Comparison of ENCODE assay signal across 16 cellular contexts in genomic region chrX:66019310-66019652, GRCh38. TPM values are rescaled to one million over a fixed set of nuclear protein-coding genes. Genes with fewer than 3 reads are reported as not detected.
A peak's percentile ranks its signal among the peaks of the same experiment; 100 is the strongest.
DNase-seq lines count a peak whose midpoint lies in the region; ATAC-seq and TF ChIP-seq lines count a peak whose summit lies in the region.
"Had no signal": no experiment of that assay in that cellular context is flagged by ENCODE, and none has a peak within 500 bp of the region (broad histone marks: within the 10 kb centered on the region; RNA-seq: fewer than 3 reads in every experiment).

No MANE protein-coding gene starts in this region.

- intact Hi-C loops in Calu3 (cut with micrococcal nuclease; ENCODE audit: unreplicated experiment): no loop called here

- ATAC-seq in activated CD8-positive, alpha-beta T cell treated with anti-CD3 and anti-CD28 coated beads, Interleukin-2, amount 10 ng/mL, durations not matched to agents 7 days and 5 days: no peak
- ATAC-seq in naive B cell (ENCODE audit: low read depth in 2 of 2) (no peak), GM21737 (IDR thresholded peaks at IDR 0.05; ENCODE audit: unreplicated experiment) (no peak)
- ATAC-seq: CD8-positive, alpha-beta T cell had no signal

- H3K9ac ChIP-seq in BLaER1 treated with 17β-estradiol and CSF1 and Interleukin-3, amounts not matched to agents 10 nM and 100 nM: peak overlapping the region in 7 of 11 experiments; percentile 38 to 96 (median 91); a peak in 12 of 22 replicates
- H3K9ac ChIP-seq: KMS-11 had no signal

- H3K4me1 Mint-ChIP-seq in IgD-negative memory B cell (peaks cover 71 to 87% (median 74%) of the 10 kb centered on the region in 3 donors), naive B cell (peaks cover 59 to 95% (median 74%) of the 10 kb centered on the region in 3 donors), Calu3 (ENCODE audit: low read depth, unreplicated experiment) (no peaks in the 10 kb centered on the region), mesothelial cell of epicardium (peaks cover 4% of the 10 kb centered on the region)
- H3K4me1 Mint-ChIP-seq in activated CD8-positive, alpha-beta T cell treated with anti-CD3 and anti-CD28 coated beads, Interleukin-2, amount 10 ng/mL, durations not matched to agents 7 days and 5 days (ENCODE audit: low read depth): peaks cover 83% of the 10 kb centered on the region

- H3K4me3 Mint-ChIP-seq in IgD-negative memory B cell (peak overlapping the region in 3 of 4 donors; percentile 4 to 82 (median 70)), naive B cell (peak overlapping the region in 7 of 8 donors; percentile 74 to 97 (median 87)), Calu3 (ENCODE audit: low read depth, unreplicated experiment) (no peak overlapping the region), mesothelial cell of epicardium (no peak overlapping the region)
- no peak overlapping the region for H3K4me3 Mint-ChIP-seq in activated CD8-positive, alpha-beta T cell treated with anti-CD3 and anti-CD28 coated beads, Interleukin-2, amount 10 ng/mL, durations not matched to agents 7 days and 5 days
- H3K4me3 Mint-ChIP-seq: CD8-positive, alpha-beta T cell had no signal

- CTCF ChIA-PET in activated CD8-positive, alpha-beta T cell treated with anti-CD3 and anti-CD28 coated beads, Interleukin-2, amount 10 ng/mL, durations not matched to agents 7 days and 5 days (lab: Charles Lee): interaction anchor here (1.0 to 3.3 kb wide), 3 partner anchors 12 to 91 kb away, joined by 3 to 26 read pairs (median 3); no protein-coding TSS in a partner anchor
- CTCF ChIA-PET in Calu3 (lab: Charles Lee): no interaction called here

- peaks cover 0 to 41% (median 13%) of the 10 kb centered on the region in 11 experiments; a peak in 9 of 22 replicates for H3K27me3 ChIP-seq in BLaER1 treated with 17β-estradiol and CSF1 and Interleukin-3, amounts not matched to agents 10 nM and 100 nM

- H3K9me3 ChIP-seq in BLaER1 treated with 17β-estradiol and CSF1 and Interleukin-3, amounts not matched to agents 10 nM and 100 nM (replicated peaks in 1 of 11): peaks cover 0 to 34% (median 5%) of the 10 kb centered on the region in 11 experiments; a peak in 10 of 22 replicates

- no peaks in the 10 kb centered on the region for H3K9me3 Mint-ChIP-seq in IgD-negative memory B cell
- no peaks in the 10 kb centered on the region for H3K9me3 Mint-ChIP-seq in activated CD8-positive, alpha-beta T cell treated with anti-CD3 and anti-CD28 coated beads, Interleukin-2, amount 10 ng/mL, durations not matched to agents 7 days and 5 days (ENCODE audit: insufficient read depth)
- H3K9me3 Mint-ChIP-seq in naive B cell: peaks cover 0 to 8% (median 0%) of the 10 kb centered on the region in 7 donors
- no peaks in the 10 kb centered on the region for H3K9me3 Mint-ChIP-seq in Calu3 (ENCODE audit: low read depth, unreplicated experiment)
- peaks cover 12% of the 10 kb centered on the region for H3K9me3 Mint-ChIP-seq in mesothelial cell of epicardium
- H3K9me3 Mint-ChIP-seq: CD8-positive, alpha-beta T cell had no signal

- peaks cover 0 to 63% (median 38%) of the 10 kb centered on the region in 11 experiments; a peak in 15 of 22 replicates for H3K36me3 ChIP-seq in BLaER1 treated with 17β-estradiol and CSF1 and Interleukin-3, amounts not matched to agents 10 nM and 100 nM

- H3K27ac ChIP-seq in BLaER1 treated with 17β-estradiol and CSF1 and Interleukin-3, amounts not matched to agents 10 nM and 100 nM: peak overlapping the region; percentile 19 to 99 (median 98); a peak in 19 of 22 replicates
- H3K27ac ChIP-seq: KMS-11 had no signal

- H3K36me3 Mint-ChIP-seq in IgD-negative memory B cell: peaks cover 4% of the 10 kb centered on the region
- H3K36me3 Mint-ChIP-seq in activated CD8-positive, alpha-beta T cell treated with anti-CD3 and anti-CD28 coated beads, Interleukin-2, amount 10 ng/mL, durations not matched to agents 7 days and 5 days (ENCODE audit: low read depth): peaks cover 53% of the 10 kb centered on the region
- peaks cover 24 to 29% of the 10 kb centered on the region in 2 donors for H3K36me3 Mint-ChIP-seq in naive B cell
- H3K36me3 Mint-ChIP-seq in Calu3 (ENCODE audit: insufficient read depth, unreplicated experiment): no peaks in the 10 kb centered on the region
- no peaks in the 10 kb centered on the region for H3K36me3 Mint-ChIP-seq in mesothelial cell of epicardium
- H3K36me3 Mint-ChIP-seq: CD8-positive, alpha-beta T cell had no signal

- H3K4me1 ChIP-seq in BLaER1 treated with 17β-estradiol and CSF1 and Interleukin-3, amounts not matched to agents 10 nM and 100 nM: peaks cover 57 to 99% (median 91%) of the 10 kb centered on the region in 10 experiments

- H3K27me3 Mint-ChIP-seq in IgD-negative memory B cell (peaks cover 6% of the 10 kb centered on the region), naive B cell (no peaks in the 10 kb centered on the region), Calu3 (ENCODE audit: unreplicated experiment) (peaks cover 15% of the 10 kb centered on the region), mesothelial cell of epicardium (ENCODE audit: low read depth) (no peaks in the 10 kb centered on the region)
- H3K27me3 Mint-ChIP-seq in activated CD8-positive, alpha-beta T cell treated with anti-CD3 and anti-CD28 coated beads, Interleukin-2, amount 10 ng/mL, durations not matched to agents 7 days and 5 days (ENCODE audit: low read depth): no peaks in the 10 kb centered on the region

- DNase-seq in activated CD8-positive, alpha-beta T cell treated with anti-CD3 and anti-CD28 coated beads, Interleukin-2, amount 10 ng/mL, durations not matched to agents 7 days and 5 days: no peak
- DNase-seq in naive B cell (no peak), Calu3 (no peak), mesothelial cell of epicardium (ENCODE audit: low spot score in 2 of 2, unreplicated experiment in 2 of 2) (no peak), GM10266 (ENCODE audit: extremely low spot score) (no peak)
- DNase-seq: CD8-positive, alpha-beta T cell; MM.1S; NCI-H1417 treated with DMSO at 0.1 percent for 48 hours; NCI-H2029 treated with DMSO at 0.1 percent for 48 hours; NCI-H510A treated with DMSO at 0.1 percent for 48 hours; SHP77 treated with DMSO at 0.1 percent for 48 hours had no signal

- no peak for TF ChIP-seq CTCF in Calu3 (IDR thresholded peaks at IDR 0.05; ENCODE audit: unreplicated experiment)
- no peak for TF ChIP-seq CTCF in mesothelial cell of epicardium (IDR thresholded peaks at IDR 0.05; ENCODE audit: unreplicated experiment)
- no peak for TF ChIP-seq CTCF in GM10266 (IDR thresholded peaks at IDR 0.05; ENCODE audit: control insufficient read depth, insufficient read depth, low read depth, missing control alignments)

- peak overlapping the region in 8 of 11 experiments; percentile 77 to 97 (median 90); a peak in 15 of 22 replicates for H3K4me2 ChIP-seq in BLaER1 treated with 17β-estradiol and CSF1 and Interleukin-3, amounts not matched to agents 10 nM and 100 nM
- H3K4me2 ChIP-seq: KMS-11 had no signal

- H3K27ac Mint-ChIP-seq in IgD-negative memory B cell: peak overlapping the region in 1 of 3 donors; percentile 42
- H3K27ac Mint-ChIP-seq in activated CD8-positive, alpha-beta T cell treated with anti-CD3 and anti-CD28 coated beads, Interleukin-2, amount 10 ng/mL, durations not matched to agents 7 days and 5 days: peak overlapping the region; percentile 34
- peak overlapping the region; percentile 12 to 88 (median 80) for H3K27ac Mint-ChIP-seq in naive B cell
- no peak overlapping the region for H3K27ac Mint-ChIP-seq in Calu3 (ENCODE audit: unreplicated experiment)
- H3K27ac Mint-ChIP-seq in mesothelial cell of epicardium: no peak overlapping the region
- H3K27ac Mint-ChIP-seq: CD8-positive, alpha-beta T cell had no signal

- POLR2A ChIA-PET in activated CD8-positive, alpha-beta T cell treated with anti-CD3 and anti-CD28 coated beads, Interleukin-2, amount 10 ng/mL, durations not matched to agents 7 days and 5 days (lab: Charles Lee): no interaction called here

- no TSS peak for BruUV-seq in Calu3 (replicated peaks; lab: Mats Ljungman, UMichigan)

- peak overlapping the region in 5 of 10 experiments; percentile 62 to 76 (median 64); a peak in 10 of 20 replicates for H3K4me3 ChIP-seq in BLaER1 treated with 17β-estradiol and CSF1 and Interleukin-3, amounts not matched to agents 10 nM and 100 nM

- H4K20me1 ChIP-seq in BLaER1 treated with 17β-estradiol and CSF1 and Interleukin-3, amounts not matched to agents 10 nM and 100 nM: peaks cover 0 to 26% (median 0%) of the 10 kb centered on the region in 11 experiments; a peak in 3 of 22 replicates

RNA-seq across cellular contexts. Expression of gene VSIG4, which starts 20.6 kb away (rescaled TPM):
- polyA plus RNA-seq in IgD-negative memory B cell (not detected), naive B cell (ENCODE audit: low read depth in 6 of 6) (under 1 TPM in 2 of 6 donors, not detected in 4; 0.21 to 0.40 TPM)
- total RNA-seq in activated CD8-positive, alpha-beta T cell treated with anti-CD3 and anti-CD28 coated beads, Interleukin-2, amount 10 ng/mL, durations not matched to agents 7 days and 5 days: not detected
- total RNA-seq in Calu3 (2022) (not detected in 2 replicates), mesothelial cell of epicardium (not detected in 3 replicates)
- total RNA-seq: CD8-positive, alpha-beta T cell; Daoy had no signal

Comparison
In these comparisons a context has a peak if more than half of its experiments do, and no peak if none do; other contexts are left out.
1. H3K27ac Mint-ChIP-seq: peak in activated CD8-positive, alpha-beta T cell treated with anti-CD3 and anti-CD28 coated beads, Interleukin-2, amount 10 ng/mL, durations not matched to agents 7 days and 5 days (single experiment) and naive B cell (6 of 6); none in Calu3 (single experiment) and mesothelial cell of epicardium (single experiment).
2. H3K4me3 Mint-ChIP-seq: peak in IgD-negative memory B cell (3 of 4) and naive B cell (7 of 8); none in activated CD8-positive, alpha-beta T cell treated with anti-CD3 and anti-CD28 coated beads, Interleukin-2, amount 10 ng/mL, durations not matched to agents 7 days and 5 days (single experiment), Calu3 (single experiment) and mesothelial cell of epicardium (single experiment).